Comparison of ENCODE assay signal across 14 cellular contexts in genomic region chr10:119834188-119834587, GRCh38. TPM values are rescaled to one million over a fixed set of nuclear protein-coding genes. Genes with fewer than 3 reads are reported as not detected.
A peak's percentile ranks its signal among the peaks of the same experiment; 100 is the strongest.
DNase-seq lines count a peak whose midpoint lies in the region; ATAC-seq, FAIRE-seq and TF ChIP-seq lines count a peak whose summit lies in the region.
"Had no signal": no experiment of that assay in that cellular context is flagged by ENCODE, and none has a peak within 500 bp of the region (broad histone marks: within the 10 kb centered on the region; RNA-seq: fewer than 3 reads in every experiment).

No MANE protein-coding gene starts in this region.

- TF ChIP-seq POLR2A in A549 (IDR thresholded peaks at IDR 0.05; ENCODE audit: low read length): no peak

- FAIRE-seq in A549 (lab: Jason Lieb, UNC) (peak; percentile 13), bronchial epithelial cell (lab: Jason Lieb, UNC) (no peak)

- no peaks in the 10 kb centered on the region for H3K27me3 ChIP-seq in bronchial epithelial cell (ENCODE audit: control insufficient read depth, insufficient read depth, low read length)
- H3K27me3 ChIP-seq: colonic mucosa had no signal

- 0 out of 3 replicates have a peak, but pooled peaks cover 8% of the 10 kb centered on the region for H3K4me1 ChIP-seq in A549
- H3K4me1 ChIP-seq: colonic mucosa, prostate gland had no signal

- WGBS in A549 (ENCODE audit: missing lambda C conversion rate): 83% methylated on average over 4 of the region's 4 CpGs

- TF ChIP-seq RAD21 in A549 (conservative IDR thresholded peaks at IDR 0.05 in 1 of 2, IDR thresholded peaks at IDR 0.05 in 1 of 2): no peak

- CTCF ChIA-PET in A549 (lab: Yijun Ruan, JAX): interaction anchor here (0.7 kb wide), 1 partner anchor 657 kb away, joined by 5 read pairs; no protein-coding TSS in a partner anchor

- TF ChIP-seq CTCF in A549 (IDR thresholded peaks at IDR 0.05) (no peak), bronchial epithelial cell (IDR thresholded peaks at IDR 0.05; ENCODE audit: insufficient read depth, low read length, severe bottlenecking) (no peak)

- DNase-seq in A549 (ENCODE audit: low read depth in 1 of 2, low spot score in 1 of 2) (no peak), EH (ENCODE audit: low read depth) (peak; percentile 23), RKO (ENCODE audit: low spot score) (peak; percentile 16), bronchial epithelial cell (ENCODE audit: low read depth) (peak; percentile 25), Kasumi-1 (lab: John Stamatoyannopoulos, UW) (no peak)
- DNase-seq: colonic mucosa; NCI-H1092; Right ventricle myocardium superior; stimulated activated CD4-positive, alpha-beta T cell treated with anti-CD3 and anti-CD28 coated beads, Interleukin-2, amount 100 ng/mL, for 24 hours had no signal

- H3K9me3 ChIP-seq in A549: no peaks in the 10 kb centered on the region
- H3K9me3 ChIP-seq: colonic mucosa, prostate gland had no signal

- H3K36me3 ChIP-seq in bronchial epithelial cell (ENCODE audit: control insufficient read depth, insufficient read depth, low read length): peaks cover 24% of the 10 kb centered on the region

- H3K4me3 ChIP-seq in A549: no peak overlapping the region
- no peak overlapping the region for H3K4me3 ChIP-seq in bronchial epithelial cell (ENCODE audit: low read depth, low read length)
- H3K4me3 ChIP-seq: colonic mucosa, prostate gland had no signal

- no peak overlapping the region for H3K4me2 ChIP-seq in A549

- H3K27ac ChIP-seq in A549: no peak overlapping the region
- H3K27ac ChIP-seq: colonic mucosa, HL-60, prostate gland had no signal

- TF ChIP-seq EP300 in A549 (IDR thresholded peaks at IDR 0.05): no peak

- POLR2A ChIA-PET in A549 (lab: Yijun Ruan, JAX): no interaction called here

- ATAC-seq in A549: no peak
- ATAC-seq in HG02870 (IDR thresholded peaks at IDR 0.05; ENCODE audit: unreplicated experiment): no peak
- ATAC-seq in HG02678 (IDR thresholded peaks at IDR 0.05; ENCODE audit: unreplicated experiment): no peak
- ATAC-seq in GM19455 (IDR thresholded peaks at IDR 0.05; ENCODE audit: unreplicated experiment): no peak

TF ChIP-seq in A549, 52 proteins besides CTCF, POLR2A, EP300 and RAD21:
- TF ChIP-seq BCL3 (IDR thresholded peaks at IDR 0.05) (no peak), RNF2 (IDR thresholded peaks at IDR 0.05; ENCODE audit: borderline replicate concordance, low read depth) (no peak), RFX5 (IDR thresholded peaks at IDR 0.05) (no peak), HES2 (IDR thresholded peaks at IDR 0.05) (no peak), BHLHE40 (IDR thresholded peaks at IDR 0.05; ENCODE audit: low read depth, low read length) (no peak), TP53 (CRISPR knock-in tag; IDR thresholded peaks at IDR 0.05) (no peak), HOXB13 (CRISPR knock-in tag; IDR thresholded peaks at IDR 0.05; ENCODE audit: low read depth) (no peak), HOXA7 (CRISPR knock-in tag; IDR thresholded peaks at IDR 0.05) (no peak), JUNB (IDR thresholded peaks at IDR 0.05) (no peak), CHD2 (IDR thresholded peaks at IDR 0.05; ENCODE audit: low read length, partially characterized antibody) (no peak), E2F6 (IDR thresholded peaks at IDR 0.05; ENCODE audit: borderline replicate concordance, low read depth) (no peak), NPAS2 (CRISPR knock-in tag; IDR thresholded peaks at IDR 0.05; ENCODE audit: borderline replicate concordance) (no peak), FOXS1 (CRISPR knock-in tag; IDR thresholded peaks at IDR 0.05) (no peak), ZSCAN20 (CRISPR knock-in tag; IDR thresholded peaks at IDR 0.05) (no peak), ZFP36 (IDR thresholded peaks at IDR 0.05; ENCODE audit: borderline replicate concordance, partially characterized antibody) (no peak)

RNA-seq across cellular contexts. Expression of gene MCMBP, which starts 38.5 kb away (rescaled TPM):
- polyA plus RNA-seq in A549 (2011; rRNA removed): 109 and 113 TPM in 2 replicates
- 60.1 and 65.2 TPM in 2 replicates for polyA plus RNA-seq in A549 (2012; cell fraction: cytosol; rRNA removed)
- polyA plus RNA-seq in A549 (2012; cell fraction: nucleus; rRNA removed): 31.0 and 47.8 TPM in 2 replicates
- 57.3 to 61.9 TPM (median 58.6 TPM) in 3 replicates for polyA plus RNA-seq in A549 (2017; fragmentation: RNase III; extraction: RNeasy Plus Mini Kit Qiagen cat#74134 plus additional on column Dnase treatment)
- 62.0 and 62.7 TPM in 2 replicates for polyA minus RNA-seq in A549 (2011; rRNA and poly(A)+ RNA removed)
- total RNA-seq in bronchial epithelial cell: 36.7 and 43.4 TPM in 2 replicates

RNA-seq across cellular contexts. Expression of gene SEC23IP, which starts 58.3 kb away (rescaled TPM):
- polyA plus RNA-seq in A549 (2011; rRNA removed) (62.5 and 75.6 TPM in 2 replicates), A549 (2017; fragmentation: RNase III; extraction: RNeasy Plus Mini Kit Qiagen cat#74134 plus additional on column Dnase treatment) (44.9 to 61.9 TPM (median 55.6 TPM) in 3 replicates)
- polyA plus RNA-seq in A549 (2012; cell fraction: cytosol; rRNA removed): 17.0 and 24.6 TPM in 2 replicates
- polyA plus RNA-seq in A549 (2012; cell fraction: nucleus; rRNA removed): 21.5 and 26.2 TPM in 2 replicates
- 157 and 227 TPM in 2 replicates for polyA minus RNA-seq in A549 (2011; rRNA and poly(A)+ RNA removed)
- 10.3 and 22.5 TPM in 2 replicates for total RNA-seq in bronchial epithelial cell

Comparison
In these comparisons a context has a peak if more than half of its experiments do, and no peak if none do; other contexts are left out.
1. DNase-seq: peak in EH (single experiment), RKO (single experiment) and bronchial epithelial cell (single experiment); none in A549 (0 of 2) and Kasumi-1 (0 of 2).